In genomic region chr12:81639196-81639595, GRCh38 we compare ENCODE assay signal across 16 cellular contexts.
"Had no signal": no experiment of that assay in that cellular context is flagged by ENCODE, and none has a peak within 500 bp of the region (broad histone marks: within the 10 kb centered on the region; RNA-seq: fewer than 3 reads in every experiment).

No MANE protein-coding gene starts in this region.

- ATAC-seq: left lung; stimulated activated naive CD8-positive, alpha-beta T cell treated with anti-CD3 and anti-CD28 coated beads, Interleukin-15, amount 100 ng/mL, for 72 hours; T-helper 17 cell had no signal

- H3K4me3 ChIP-seq: left lung, ovary, testis had no signal

- H3K36me3 ChIP-seq: left lung, ovary had no signal

- DNase-seq: activated CD4-positive, alpha-beta T cell treated with anti-CD3 and anti-CD28 coated beads, Interleukin-2, amount 50 U/mL, for 1 hour; activated CD4-positive, CD25-positive, alpha-beta regulatory T cell; activated gamma-delta T cell; activated T-cell treated with anti-CD3 and anti-CD28 coated beads, Interleukin-2, amount 50 U/mL, for 1 hour; dermis blood vessel endothelial cell; erythroblast; foreskin fibroblast; head of caudate nucleus; left lung; mesendoderm; ovary; stimulated activated CD4-positive, alpha-beta T cell treated with anti-CD3 and anti-CD28 coated beads, Interleukin-15, amount 100 ng/mL, for 24 hours; stimulated activated CD4-positive, alpha-beta T cell treated with anti-CD3 and anti-CD28 coated beads, Interleukin-4, amount 100 ng/mL, for 24 hours; stimulated activated naive CD8-positive, alpha-beta T cell treated with anti-CD3 and anti-CD28 coated beads, Interleukin-15, amount 100 ng/mL, for 72 hours; T-helper 17 cell; testis had no signal

- H3K27me3 ChIP-seq: left lung, ovary, testis had no signal

- H3K27ac ChIP-seq: left lung, ovary, testis had no signal

- H3K9me3 ChIP-seq: left lung, ovary, testis had no signal

- H3K4me1 ChIP-seq: left lung, testis had no signal
